In the genomic region with DNA sequence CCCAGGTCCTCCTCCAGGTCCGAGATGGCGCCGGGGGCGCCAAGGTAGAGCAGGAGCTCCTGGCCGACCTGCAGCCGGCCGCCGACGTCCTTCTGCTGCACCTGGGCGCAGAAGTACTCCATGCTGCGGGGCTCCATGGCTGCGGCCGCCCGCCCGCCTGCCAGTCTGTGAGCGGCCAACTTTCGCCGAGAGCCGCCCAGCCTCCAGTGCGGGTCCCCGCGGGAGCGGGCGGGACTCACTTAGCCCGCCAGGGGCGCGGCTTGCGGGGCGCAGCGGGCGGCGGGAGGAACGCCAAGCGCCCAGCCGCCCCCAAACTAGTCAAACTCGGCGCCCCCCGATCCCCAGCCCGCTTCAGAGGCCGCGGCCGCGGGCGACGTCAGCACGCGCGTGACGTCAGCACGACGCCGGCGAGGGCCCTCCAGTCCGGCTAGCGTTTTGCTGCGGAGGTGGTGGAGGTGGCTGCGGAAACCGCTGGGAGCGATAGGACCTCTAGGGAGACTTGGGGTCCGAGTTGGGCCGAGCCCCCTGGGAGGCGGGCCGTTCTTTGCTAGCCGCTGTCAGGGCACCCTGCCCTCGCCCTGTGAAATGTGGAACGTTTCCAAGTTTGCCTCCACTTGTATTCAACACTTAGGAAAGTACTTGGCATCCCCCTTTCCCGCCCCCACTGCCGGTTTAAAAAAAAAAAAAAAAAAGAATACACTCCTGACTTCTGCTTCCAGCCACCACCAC, we compare ENCODE assay signal across 8 cellular contexts.
DNase-seq lines count a peak whose midpoint lies in the region; ATAC-seq and TF ChIP-seq lines count a peak whose summit lies in the region.

A gene (minus strand): TSS at position 389 of the 729 bp plus-strand sequence. CDS start 252 bp downstream, at position 137.

- peak within 1 kb of the TSS; percentile 91 for H3K4me3 ChIP-seq in choroid plexus epithelial cell (ENCODE audit: low read depth, low read length)

- ATAC-seq in GM19043 (IDR thresholded peaks at IDR 0.05; ENCODE audit: low read depth, unreplicated experiment) (peak; percentile 93), HG03354 (IDR thresholded peaks at IDR 0.05; ENCODE audit: poor library complexity, severe bottlenecking, unreplicated experiment) (peak; percentile 93)

- DNase-seq in AG20443 (ENCODE audit: low spot score) (peak; percentile 95), NCI-H510A treated with DMSO at 0.1 percent for 48 hours (lab: John Stamatoyannopoulos, UW) (peak; percentile 50), choroid plexus epithelial cell (ENCODE audit: low read depth) (peak; percentile 86)
- peak; percentile 67 to 71 for DNase-seq in activated CD4-positive, alpha-beta T cell treated with anti-CD3 and anti-CD28 coated beads for 24 hours (ENCODE audit: low read depth in 2 of 2)
- peak; percentile 57 to 79 (median 66) for DNase-seq in stimulated activated CD4-positive, alpha-beta T cell treated with anti-CD3 and anti-CD28 coated beads, Interleukin-1b, Interleukin-23, amount 100 ng/mL, for 24 hours (ENCODE audit: low read depth in 4 of 4, low spot score in 1 of 4)

- peak within 1 kb of the TSS; percentile 88 for H3K27ac ChIP-seq in layer of hippocampus (ENCODE audit: low read depth, low read length)

- H3K27me3 ChIP-seq in layer of hippocampus (ENCODE audit: control insufficient read depth, insufficient read depth, low read length): no peaks in the 10 kb centered on the region

- no peak for TF ChIP-seq CTCF in choroid plexus epithelial cell (conservative IDR thresholded peaks at IDR 0.05; ENCODE audit: low read depth, low read length)

Comparison
In these comparisons a context has a peak if more than half of its experiments do, and no peak if none do; other contexts are left out.
1. Peak in every context shown above with its lines: DNase-seq, ATAC-seq, H3K4me3 ChIP-seq and H3K27ac ChIP-seq.